In genomic region chr16:3963203-3963602, GRCh38 we compare ENCODE assay signal across 13 cellular contexts.
DNase-seq lines count a peak whose midpoint lies in the region; ATAC-seq and TF ChIP-seq lines count a peak whose summit lies in the region.
"Had no signal": no experiment of that assay in that cellular context is flagged by ENCODE, and none has a peak within 500 bp of the region (broad histone marks: within the 10 kb centered on the region; RNA-seq: fewer than 3 reads in every experiment).

No MANE protein-coding gene starts in this region.

- H3K9me1 ChIP-seq in IMR-90 (ENCODE audit: insufficient read depth, low read length), result peaks cover 6% of the 10 kb centered on the region; the same call in 1 of the 2 replicates

- H3K27me3 ChIP-seq in IMR-90 (ENCODE audit: control insufficient read depth, insufficient read depth, low read length), result no peaks in the 10 kb centered on the region
- no peaks in the 10 kb centered on the region for H3K27me3 ChIP-seq in mesendoderm (ENCODE audit: insufficient read depth, low read length, poor library complexity)
- H3K27me3 ChIP-seq: cardiac muscle cell, gastroesophageal sphincter, right lobe of liver had no signal

- H4K5ac ChIP-seq in IMR-90 (ENCODE audit: low read depth, low read length) (no peak overlapping the region), mesendoderm (ENCODE audit: low read length) (no peak overlapping the region)

- no peak overlapping the region for H3K27ac ChIP-seq in IMR-90 (ENCODE audit: insufficient read depth, low read length)
- H3K27ac ChIP-seq in mesendoderm (ENCODE audit: low read depth, low read length), result no peak overlapping the region
- H3K27ac ChIP-seq: cardiac muscle cell, gastroesophageal sphincter, right lobe of liver, VCaP had no signal

- dilution Hi-C loops in IMR-90 (cut with HindIII; ENCODE audit: low sequenced_read_pairs, unreplicated experiment), result no loop called here

- no peaks in the 10 kb centered on the region for H4K20me1 ChIP-seq in IMR-90 (ENCODE audit: insufficient read depth, low read length)

- H3K23ac ChIP-seq in IMR-90 (ENCODE audit: low read depth, low read length) (no peak overlapping the region), mesendoderm (ENCODE audit: low read length) (no peak overlapping the region)

- H3K4me1 ChIP-seq in IMR-90 (ENCODE audit: control insufficient read depth, insufficient read depth, low read length), result peaks cover 10% of the 10 kb centered on the region
- H3K4me1 ChIP-seq in mesendoderm (ENCODE audit: control insufficient read depth, low read depth, low read length), result peaks cover 6% of the 10 kb centered on the region
- H3K4me1 ChIP-seq: right lobe of liver had no signal

- no peak for TF ChIP-seq RAD21 in IMR-90 (IDR thresholded peaks at IDR 0.05; ENCODE audit: low read length)

- POLR2A ChIA-PET in IMR-90 (lab: Charles Lee; ENCODE audit: unreplicated experiment), result no interaction called here

- no peaks in the 10 kb centered on the region for H3K9me3 ChIP-seq in IMR-90 (ENCODE audit: control insufficient read depth, insufficient read depth, low read length)
- H3K9me3 ChIP-seq: gastroesophageal sphincter, right lobe of liver had no signal

- H3K9ac ChIP-seq in IMR-90 (ENCODE audit: low read depth, low read length), result no peak overlapping the region
- peak overlapping the region; percentile 24 for H3K9ac ChIP-seq in mesendoderm (ENCODE audit: low read length)

- H2BK15ac ChIP-seq in IMR-90 (ENCODE audit: low read depth, low read length) (0 out of 3 replicates have a peak overlapping the region, but pooled peaks have one; percentile 32), mesendoderm (replicated peaks; ENCODE audit: low read depth) (no peak overlapping the region)

- ATAC-seq in IMR-90 (ENCODE audit: low read depth), result no peak
- no peak for ATAC-seq in HG03175 (IDR thresholded peaks at IDR 0.05; ENCODE audit: unreplicated experiment)
- no peak for ATAC-seq in GM19035 (IDR thresholded peaks at IDR 0.05; ENCODE audit: unreplicated experiment)

- intact Hi-C loops in IMR-90 (cut with micrococcal nuclease), result no loop called here

- no peak for TF ChIP-seq CTCF in IMR-90 (conservative IDR thresholded peaks at IDR 0.05; ENCODE audit: low read depth, low read length)

- H2BK120ac ChIP-seq in IMR-90 (ENCODE audit: low read depth, low read length) (peak overlapping the region; percentile 55; the same call in 1 of the 2 replicates), mesendoderm (ENCODE audit: low read depth, low read length) (no peak overlapping the region)

- H2BK5ac ChIP-seq in IMR-90 (ENCODE audit: low read depth, low read length, poor library complexity, severe bottlenecking), result no peak overlapping the region
- no peak overlapping the region for H2BK5ac ChIP-seq in mesendoderm (ENCODE audit: low read length)

- H2AFZ ChIP-seq in IMR-90 (replicated peaks; ENCODE audit: low read length, poor library complexity), result peak overlapping the region; percentile 10

- peak overlapping the region; percentile 72 for H2AK5ac ChIP-seq in IMR-90 (ENCODE audit: low read depth, low read length)
- H2AK5ac ChIP-seq in mesendoderm (ENCODE audit: low read length), result no peak overlapping the region

- peak; percentile 67 for DNase-seq in CD1c-positive myeloid dendritic cell (ENCODE audit: extremely low spot score)
- DNase-seq in IMR-90, result no peak
- DNase-seq in activated gamma-delta T cell (lab: John Stamatoyannopoulos, UW), result peak; percentile 29
- DNase-seq in mesendoderm, result peak; percentile 22
- no peak for DNase-seq in AG08396 (ENCODE audit: low spot score)
- no peak for DNase-seq in NK-92 treated with Interleukin-12 subunit alpha and Interleukin-12 subunit beta, amount 100 ng/mL, for 24 hours (lab: John Stamatoyannopoulos, UW)
- DNase-seq: GOT3 had no signal

- peaks cover 17% of the 10 kb centered on the region for H3K36me3 ChIP-seq in IMR-90 (ENCODE audit: control insufficient read depth, insufficient read depth, low read length)
- no peaks in the 10 kb centered on the region for H3K36me3 ChIP-seq in mesendoderm (ENCODE audit: control insufficient read depth, insufficient read depth, low read length)

- H3K14ac ChIP-seq in IMR-90 (replicated peaks; ENCODE audit: low read depth, low read length), result peak overlapping the region; percentile 62; the same call in 1 of the 2 replicates

- H4K91ac ChIP-seq in IMR-90 (ENCODE audit: insufficient read depth, low read depth, low read length), result peak overlapping the region; percentile 6; the same call in 1 of the 2 replicates

- H3K4me2 ChIP-seq in IMR-90 (ENCODE audit: low read depth, low read length), result no peak overlapping the region
- no peak overlapping the region for H3K4me2 ChIP-seq in mesendoderm (ENCODE audit: low read length)

- no peak overlapping the region for H2BK20ac ChIP-seq in IMR-90 (ENCODE audit: low read depth, low read length)

- no peak overlapping the region for H3K4me3 ChIP-seq in IMR-90 (ENCODE audit: insufficient read depth, low read depth, low read length)
- no peak overlapping the region for H3K4me3 ChIP-seq in mesendoderm (ENCODE audit: low read length)
- H3K4me3 ChIP-seq: cardiac muscle cell, gastroesophageal sphincter, right lobe of liver had no signal

- in situ Hi-C loops in IMR-90 (cut with MboI; ENCODE audit: low sequenced_read_pairs), result no loop called here

- CTCF ChIA-PET in IMR-90 (lab: Yijun Ruan, JAX), result no interaction called here

- peak overlapping the region; percentile 50; the same call in 1 of the 2 replicates for H3K4ac ChIP-seq in IMR-90 (ENCODE audit: low read depth, low read length)
- H3K4ac ChIP-seq in mesendoderm (ENCODE audit: low read depth, low read length), result no peak overlapping the region

- H3K79me1 ChIP-seq in IMR-90 (ENCODE audit: low read depth in 1 of 2, low read length in 2 of 2) (peaks cover 0 to 10% of the 10 kb centered on the region in 2 experiments; a peak in 1 of 4 replicates), mesendoderm (ENCODE audit: low read length) (no peaks in the 10 kb centered on the region)

- WGBS in IMR-90 (ENCODE audit: extremely low coverage in 2 of 2, insufficient read length in 1 of 2), 2 experiments, result 50% methylated on average over 16 of the region's 17 CpGs; no CpG with 5 or more reads in 1 of the 2 experiments
- no CpG with 5 or more reads among the region's 17 CpGs for WGBS in mesendoderm (ENCODE audit: extremely low coverage, insufficient coverage, low lambda C conversion rate)

- no peak overlapping the region for H3K56ac ChIP-seq in IMR-90 (ENCODE audit: extremely low read depth, insufficient read depth, low read length)
- H3K56ac ChIP-seq in mesendoderm (ENCODE audit: low read length), result peak overlapping the region; percentile 42

- H2AK9ac ChIP-seq in IMR-90 (replicated peaks; ENCODE audit: low read depth, low read length, poor library complexity), result peak overlapping the region; percentile 51

- H4K8ac ChIP-seq in IMR-90 (ENCODE audit: low read depth in 2 of 2, low read length in 2 of 2), result peak overlapping the region; percentile 34 to 60; a peak in 2 of 4 replicates
- no peak overlapping the region for H4K8ac ChIP-seq in mesendoderm (ENCODE audit: low read depth, low read length)

- H3K18ac ChIP-seq in IMR-90 (ENCODE audit: low read depth, low read length) (no peak overlapping the region), mesendoderm (ENCODE audit: low read length) (no peak overlapping the region)

- no peak for TF ChIP-seq POLR2A in IMR-90 (IDR thresholded peaks at IDR 0.05; ENCODE audit: low read depth, low read length)

- BruUV-seq in IMR-90 (replicated peaks; lab: Mats Ljungman, UMichigan), result no TSS peak

- H3K79me2 ChIP-seq in mesendoderm (ENCODE audit: control insufficient read depth, insufficient read depth, low read length), result no peaks in the 10 kb centered on the region

TF ChIP-seq in IMR-90, 13 proteins besides CTCF, POLR2A, EP300 and RAD21:
- TF ChIP-seq, protein P1, sequence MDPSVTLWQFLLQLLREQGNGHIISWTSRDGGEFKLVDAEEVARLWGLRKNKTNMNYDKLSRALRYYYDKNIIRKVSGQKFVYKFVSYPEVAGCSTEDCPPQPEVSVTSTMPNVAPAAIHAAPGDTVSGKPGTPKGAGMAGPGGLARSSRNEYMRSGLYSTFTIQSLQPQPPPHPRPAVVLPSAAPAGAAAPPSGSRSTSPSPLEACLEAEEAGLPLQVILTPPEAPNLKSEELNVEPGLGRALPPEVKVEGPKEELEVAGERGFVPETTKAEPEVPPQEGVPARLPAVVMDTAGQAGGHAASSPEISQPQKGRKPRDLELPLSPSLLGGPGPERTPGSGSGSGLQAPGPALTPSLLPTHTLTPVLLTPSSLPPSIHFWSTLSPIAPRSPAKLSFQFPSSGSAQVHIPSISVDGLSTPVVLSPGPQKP (IDR thresholded peaks at IDR 0.05; ENCODE audit: borderline replicate concordance, low read depth, low read length), result no peak
- no peak for TF ChIP-seq SMC3 (IDR thresholded peaks at IDR 0.05; ENCODE audit: low read depth, low read length)
- TF ChIP-seq RFX5 (IDR thresholded peaks at IDR 0.05; ENCODE audit: low read depth, low read length), result no peak
- TF ChIP-seq MXI1 (IDR thresholded peaks at IDR 0.05; ENCODE audit: borderline replicate concordance, low read depth, low read length), result no peak
- no peak for TF ChIP-seq RCOR1 (IDR thresholded peaks at IDR 0.05; ENCODE audit: insufficient replicate concordance, low read length)
- no peak for TF ChIP-seq CEBPB (IDR thresholded peaks at IDR 0.05; ENCODE audit: low read depth, low read length)
- TF ChIP-seq, protein P2, sequence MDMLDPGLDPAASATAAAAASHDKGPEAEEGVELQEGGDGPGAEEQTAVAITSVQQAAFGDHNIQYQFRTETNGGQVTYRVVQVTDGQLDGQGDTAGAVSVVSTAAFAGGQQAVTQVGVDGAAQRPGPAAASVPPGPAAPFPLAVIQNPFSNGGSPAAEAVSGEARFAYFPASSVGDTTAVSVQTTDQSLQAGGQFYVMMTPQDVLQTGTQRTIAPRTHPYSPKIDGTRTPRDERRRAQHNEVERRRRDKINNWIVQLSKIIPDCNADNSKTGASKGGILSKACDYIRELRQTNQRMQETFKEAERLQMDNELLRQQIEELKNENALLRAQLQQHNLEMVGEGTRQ (IDR thresholded peaks at IDR 0.05; ENCODE audit: low read depth, low read length), result no peak
- no peak for TF ChIP-seq NFE2L2 (IDR thresholded peaks at IDR 0.05; ENCODE audit: low read depth, low read length)
- TF ChIP-seq CHD1 (IDR thresholded peaks at IDR 0.05; ENCODE audit: low read depth, low read length), result no peak
- no peak for TF ChIP-seq BHLHE40 (IDR thresholded peaks at IDR 0.05; ENCODE audit: low read depth, low read length)
- TF ChIP-seq MAZ (IDR thresholded peaks at IDR 0.05; ENCODE audit: borderline replicate concordance, low read depth, low read length), result no peak
- no peak for TF ChIP-seq FOS (IDR thresholded peaks at IDR 0.05; ENCODE audit: low read depth, low read length)
- TF ChIP-seq MAFK (IDR thresholded peaks at IDR 0.05; ENCODE audit: low read depth, low read length), result no peak

Comparison
In these comparisons a context has a peak if more than half of its experiments do, and no peak if none do; other contexts are left out.
1. DNase-seq: peak in CD1c-positive myeloid dendritic cell (single experiment), activated gamma-delta T cell (single experiment) and mesendoderm (single experiment); none in IMR-90 (single experiment), AG08396 (single experiment) and NK-92 treated with Interleukin-12 subunit alpha and Interleukin-12 subunit beta, amount 100 ng/mL, for 24 hours (single experiment).